Comparison of ENCODE assay signal across 1 cellular context in genomic region chr17:34733351-34733750, GRCh38.
TF ChIP-seq lines count a peak whose summit lies in the region.

No MANE protein-coding gene starts in this region.

TF ChIP-seq in GM23338, 12 proteins besides CTCF, POLR2A, EP300 and RAD21 (continued from another document):
- TF ChIP-seq ZNF462 (CRISPR knock-in tag; IDR thresholded peaks at IDR 0.05) (no peak), CREB1 (CRISPR knock-in tag; IDR thresholded peaks at IDR 0.05; ENCODE audit: low read depth) (no peak), STAT1 (IDR thresholded peaks at IDR 0.05; ENCODE audit: unreplicated experiment) (no peak), EZH2 (IDR thresholded peaks at IDR 0.05; ENCODE audit: low read depth, unreplicated experiment) (no peak), ETS1 (IDR thresholded peaks at IDR 0.05) (no peak)
